Comparison of ENCODE assay signal across 22 cellular contexts in the genomic region with DNA sequence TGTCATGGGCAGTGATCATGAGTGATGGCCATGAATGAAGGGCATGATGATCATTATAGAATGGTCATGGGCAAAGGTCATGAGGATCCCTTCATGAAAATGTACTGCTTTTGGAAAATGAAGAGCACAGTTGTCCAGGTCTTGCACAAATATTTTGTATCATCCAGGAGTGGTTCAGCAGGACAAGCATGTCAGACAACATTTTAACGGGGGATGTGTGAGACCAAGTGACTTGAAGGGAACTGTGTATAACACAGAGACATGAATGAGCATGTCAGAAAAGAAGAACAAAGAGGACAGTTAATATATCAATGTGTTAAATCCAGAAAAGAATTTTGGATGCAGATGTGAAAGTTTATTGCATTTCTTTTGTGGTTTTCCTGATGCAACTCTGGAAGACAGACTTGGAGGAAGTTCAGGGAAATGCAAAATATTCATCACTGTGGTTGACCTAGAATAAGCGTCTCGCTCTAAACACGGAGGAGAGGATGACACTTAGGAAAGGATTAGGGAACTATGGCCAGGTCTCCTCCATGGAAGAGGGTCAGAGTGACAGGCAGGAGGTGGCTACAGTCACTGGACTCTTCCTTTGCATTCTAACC.
DNase-seq lines count a peak whose midpoint lies in the region; ATAC-seq, FAIRE-seq and TF ChIP-seq lines count a peak whose summit lies in the region.
"Had no signal": no experiment of that assay in that cellular context is flagged by ENCODE, and none has a peak within 500 bp of the region (broad histone marks: within the 10 kb centered on the region; RNA-seq: fewer than 3 reads in every experiment).

No MANE protein-coding gene starts in this region.

- no peak overlapping the region for H3K56ac ChIP-seq in H1 (replicated peaks; ENCODE audit: insufficient read length, low read depth, low read length)

- H2AFZ ChIP-seq in H1 (ENCODE audit: low read length), result no peak overlapping the region

- H3K27ac ChIP-seq in HL-60 (replicated peaks) (peak overlapping the region; percentile 15; the same call in 1 of the 2 replicates), H1 (ENCODE audit: low read depth, low read length) (no peak overlapping the region), lung (ENCODE audit: low read depth in 1 of 2, low read length in 1 of 2) (no peak overlapping the region), vagina (no peak overlapping the region)

- no peak overlapping the region for H4K5ac ChIP-seq in H1 (ENCODE audit: insufficient read length, low read depth, low read length)

- no peak for TF ChIP-seq POLR2A in H1 (IDR thresholded peaks at IDR 0.05; ENCODE audit: control extremely low read depth in 1 of 2, low read depth in 2 of 2, low read length in 2 of 2)
- no peak for TF ChIP-seq POLR2A in vagina (IDR thresholded peaks at IDR 0.05)

- H3K4me3 Mint-ChIP-seq in activated T-cell treated with anti-CD3 and anti-CD28 coated beads, Interleukin-2, amount 50 U/mL, for 4 hours, result no peak overlapping the region

- H3K36me3 ChIP-seq in H1 (ENCODE audit: control insufficient read depth in 2 of 4, insufficient read depth in 4 of 4, low read length in 3 of 4) (no peaks in the 10 kb centered on the region), lung (ENCODE audit: control insufficient read depth in 2 of 2, insufficient read depth in 2 of 2, low read length in 2 of 2) (no peaks in the 10 kb centered on the region), vagina (no peaks in the 10 kb centered on the region)

- TF ChIP-seq EP300 in H1 (IDR thresholded peaks at IDR 0.05; ENCODE audit: borderline replicate concordance in 1 of 2, low read depth in 2 of 2, low read length in 2 of 2), result no peak

- no peaks in the 10 kb centered on the region; a peak in 1 of 7 replicates for H3K4me1 ChIP-seq in H1 (replicated peaks in 1 of 4; ENCODE audit: control insufficient read depth in 3 of 4, insufficient read depth in 4 of 4, low read length in 3 of 4)
- H3K4me1 ChIP-seq in lung (ENCODE audit: control insufficient read depth in 2 of 2, insufficient read depth in 2 of 2, low read length in 2 of 2), result no peaks in the 10 kb centered on the region
- no peaks in the 10 kb centered on the region for H3K4me1 ChIP-seq in vagina

- no peak overlapping the region for H2BK20ac ChIP-seq in H1 (ENCODE audit: low read length)

- no peak overlapping the region for H2BK15ac ChIP-seq in H1 (ENCODE audit: low read length)

- H3K4me3 ChIP-seq in HL-60 (replicated peaks; ENCODE audit: insufficient read depth, low read length) (no peak overlapping the region), H1 (ENCODE audit: extremely low read depth in 1 of 4, insufficient read depth in 2 of 4, low read depth in 3 of 4, low read length in 4 of 4) (no peak overlapping the region), lung (no peak overlapping the region), vagina (no peak overlapping the region)

- H4K8ac ChIP-seq in H1 (ENCODE audit: extremely low read depth, insufficient read depth, low read length), result no peak overlapping the region

- WGBS in H1 (ENCODE audit: extremely low coverage in 1 of 2, insufficient coverage in 1 of 2, insufficient read length in 1 of 2, insufficient replicate concordance in 2 of 2, low coverage in 1 of 2, low lambda C conversion rate in 2 of 2, missing lambda C conversion rate in 1 of 2), 2 experiments, result 93% methylated on average over 4 of the region's 4 CpGs; no CpG with 5 or more reads in 1 of the 2 experiments
- 65 to 75% methylated on average over 4 of the region's 4 CpGs for WGBS in lung, 2 donors

- intact Hi-C loops in vagina (cut with DNase I), result no loop called here

- no peak for TF ChIP-seq RAD21 in H1 (IDR thresholded peaks at IDR 0.05 in 1 of 2, conservative IDR thresholded peaks at IDR 0.05 in 1 of 2; ENCODE audit: low read depth in 2 of 2, low read length in 2 of 2)

- no peaks in the 10 kb centered on the region for H4K20me1 ChIP-seq in H1 (replicated peaks in 1 of 2; ENCODE audit: control insufficient read depth in 1 of 2, insufficient read depth in 2 of 2, low read length in 2 of 2)

- peaks cover 41% of the 10 kb centered on the region for H3K27me3 Mint-ChIP-seq in activated T-cell treated with anti-CD3 and anti-CD28 coated beads, Interleukin-2, amount 50 U/mL, for 4 hours (ENCODE audit: low read depth)

- H3K4me1 Mint-ChIP-seq in activated T-cell treated with anti-CD3 and anti-CD28 coated beads, Interleukin-2, amount 50 U/mL, for 4 hours (ENCODE audit: low read depth), result no peaks in the 10 kb centered on the region

- H3K18ac ChIP-seq in H1 (ENCODE audit: extremely low read depth, low read length), result no peak overlapping the region

- H3K23ac ChIP-seq in H1 (ENCODE audit: insufficient read length), result no peak overlapping the region

- H3K79me2 ChIP-seq in H1 (ENCODE audit: control insufficient read depth in 1 of 2, insufficient read depth in 2 of 2, low read length in 2 of 2), result no peaks in the 10 kb centered on the region

- H3K9me3 ChIP-seq in H1 (ENCODE audit: insufficient read depth in 2 of 2, low read depth in 1 of 2, low read length in 1 of 2) (peaks cover 0 to 4% of the 10 kb centered on the region in 2 experiments; a peak in 1 of 4 replicates), lung (ENCODE audit: control insufficient read depth in 2 of 2, insufficient read depth in 1 of 2, low read length in 1 of 2) (peaks cover 0 to 11% of the 10 kb centered on the region in 2 donors), vagina (no peaks in the 10 kb centered on the region)
- H3K9me3 ChIP-seq: SK-N-SH had no signal

- TF ChIP-seq CTCF in HL-60 (IDR thresholded peaks at IDR 0.05; ENCODE audit: insufficient read depth, low read length) (no peak), H1 (IDR thresholded peaks at IDR 0.05; ENCODE audit: control extremely low read depth in 1 of 3, insufficient read depth in 1 of 3, low read depth in 1 of 3, low read length in 3 of 3) (no peak), lung (IDR thresholded peaks at IDR 0.05; ENCODE audit: control extremely low read depth, extremely low read depth) (no peak), vagina (IDR thresholded peaks at IDR 0.05) (no peak)

- no peaks in the 10 kb centered on the region for H3K79me1 ChIP-seq in H1 (ENCODE audit: low read depth, low read length)

- H3K9me3 Mint-ChIP-seq in activated T-cell treated with anti-CD3 and anti-CD28 coated beads, Interleukin-2, amount 50 U/mL, for 4 hours, result peaks cover 3% of the 10 kb centered on the region

- no peak overlapping the region for H3K9ac ChIP-seq in H1 (replicated peaks in 1 of 4; ENCODE audit: extremely low read depth in 1 of 4, low read depth in 3 of 4, low read length in 3 of 4)
- H3K9ac ChIP-seq: SK-N-SH had no signal

- no peaks in the 10 kb centered on the region for H3K36me3 Mint-ChIP-seq in activated T-cell treated with anti-CD3 and anti-CD28 coated beads, Interleukin-2, amount 50 U/mL, for 4 hours (ENCODE audit: insufficient read depth)
- H3K36me3 Mint-ChIP-seq: CD14-positive monocyte had no signal

- H3K4me2 ChIP-seq in H1 (ENCODE audit: insufficient read depth in 1 of 2, low read depth in 2 of 2, low read length in 2 of 2), result no peak overlapping the region
- H3K4me2 ChIP-seq: SK-N-SH had no signal

- H2BK12ac ChIP-seq in H1 (ENCODE audit: low read depth, low read length), result no peak overlapping the region

- ATAC-seq in lung (ENCODE audit: insufficient read depth, low FRiP score), result no peak
- ATAC-seq in activated T-cell treated with anti-CD3 and anti-CD28 coated beads, Interleukin-2, amount 50 U/mL, for 4 hours, result no peak
- ATAC-seq: PC-3 had no signal

- no peak overlapping the region for H2BK120ac ChIP-seq in H1 (replicated peaks; ENCODE audit: low read depth, low read length)

- no peak overlapping the region for H4K91ac ChIP-seq in H1 (replicated peaks; ENCODE audit: insufficient read length, low read length)

- no peak overlapping the region for H3K4ac ChIP-seq in H1 (replicated peaks; ENCODE audit: insufficient read length, low read depth, low read length)

- FAIRE-seq in H1 (lab: Jason Lieb, UNC), result no peak
- FAIRE-seq: GM12892, GM19239, H54 had no signal

- no peak overlapping the region for H3K14ac ChIP-seq in H1 (ENCODE audit: insufficient read length)

- no peak overlapping the region for H2BK5ac ChIP-seq in H1 (ENCODE audit: low read depth, low read length)

- POLR2A ChIA-PET in H1 (lab: Charles Lee; ENCODE audit: partially characterized antibody), result no interaction called here

- DNase-seq in HL-60 (ENCODE audit: low read depth in 1 of 2, low spot score in 1 of 2) (peak in 1 of 2 experiments; percentile 19), H1 (ENCODE audit: low read depth in 1 of 2, low spot score in 2 of 2) (no peak), lung (ENCODE audit: low spot score) (peak; percentile 10), vagina (ENCODE audit: extremely low spot score in 2 of 2) (peak; percentile 34 to 71), CD1c-positive myeloid dendritic cell (ENCODE audit: extremely low spot score) (no peak), germinal center (ENCODE audit: low spot score) (no peak)
- no peak for DNase-seq in activated T-cell treated with anti-CD3 and anti-CD28 coated beads, Interleukin-2, amount 50 U/mL, for 4 hours
- DNase-seq: Calu3; DMS79 treated with DMSO at 0.1 percent for 48 hours; NCI-H1417; NCI-H1694; NCI-H2029 treated with DMSO at 0.1 percent for 48 hours; NCI-H446 treated with DMSO at 0.1 percent for 48 hours; NCI-H526; NCI-H82; NK-92 treated with Interleukin-12 subunit alpha and Interleukin-12 subunit beta, amount 100 ng/mL, for 24 hours; PC-3; SK-N-SH had no signal

- CTCF ChIA-PET in H1 (lab: Charles Lee; ENCODE audit: partially characterized antibody), result interaction anchor here (0.6 to 1.1 kb wide), 2 partner anchors 23 to 1855 kb away, joined by 3 read pairs; no protein-coding TSS in a partner anchor

- H3K27me3 ChIP-seq in HL-60 (ENCODE audit: insufficient read depth, poor library complexity, severe bottlenecking) (no peaks in the 10 kb centered on the region), H1 (replicated peaks in 1 of 4; ENCODE audit: control insufficient read depth in 3 of 4, extremely low read depth in 1 of 4, insufficient read depth in 3 of 4, low read length in 3 of 4) (no peaks in the 10 kb centered on the region), lung (ENCODE audit: control insufficient read depth, insufficient read depth) (no peaks in the 10 kb centered on the region), vagina (no peaks in the 10 kb centered on the region)

- no peaks in the 10 kb centered on the region for H3K23me2 ChIP-seq in H1 (ENCODE audit: low read depth, low read length)

- 0 out of 2 replicates have a peak overlapping the region, but pooled peaks have one; percentile 84 for H2AK5ac ChIP-seq in H1 (ENCODE audit: low read depth, low read length)

TF ChIP-seq in H1, 55 proteins besides CTCF, POLR2A, EP300 and RAD21 (continues in another document):
- TF ChIP-seq, protein P1, sequence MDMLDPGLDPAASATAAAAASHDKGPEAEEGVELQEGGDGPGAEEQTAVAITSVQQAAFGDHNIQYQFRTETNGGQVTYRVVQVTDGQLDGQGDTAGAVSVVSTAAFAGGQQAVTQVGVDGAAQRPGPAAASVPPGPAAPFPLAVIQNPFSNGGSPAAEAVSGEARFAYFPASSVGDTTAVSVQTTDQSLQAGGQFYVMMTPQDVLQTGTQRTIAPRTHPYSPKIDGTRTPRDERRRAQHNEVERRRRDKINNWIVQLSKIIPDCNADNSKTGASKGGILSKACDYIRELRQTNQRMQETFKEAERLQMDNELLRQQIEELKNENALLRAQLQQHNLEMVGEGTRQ (IDR thresholded peaks at IDR 0.05; ENCODE audit: low read length), result no peak
- TF ChIP-seq SRF (IDR thresholded peaks at IDR 0.05; ENCODE audit: low read depth, low read length) (no peak), KDM5A (IDR thresholded peaks at IDR 0.05; ENCODE audit: low read length) (no peak)

Comparison
In these comparisons a context has a peak if more than half of its experiments do, and no peak if none do; other contexts are left out.
1. DNase-seq: peak in lung (single experiment) and vagina (2 of 2); none in H1 (0 of 2), CD1c-positive myeloid dendritic cell (single experiment), activated T-cell treated with anti-CD3 and anti-CD28 coated beads, Interleukin-2, amount 50 U/mL, for 4 hours (single experiment) and germinal center (single experiment).